1 cellular context compared by ENCODE assay signal in the genomic region with DNA sequence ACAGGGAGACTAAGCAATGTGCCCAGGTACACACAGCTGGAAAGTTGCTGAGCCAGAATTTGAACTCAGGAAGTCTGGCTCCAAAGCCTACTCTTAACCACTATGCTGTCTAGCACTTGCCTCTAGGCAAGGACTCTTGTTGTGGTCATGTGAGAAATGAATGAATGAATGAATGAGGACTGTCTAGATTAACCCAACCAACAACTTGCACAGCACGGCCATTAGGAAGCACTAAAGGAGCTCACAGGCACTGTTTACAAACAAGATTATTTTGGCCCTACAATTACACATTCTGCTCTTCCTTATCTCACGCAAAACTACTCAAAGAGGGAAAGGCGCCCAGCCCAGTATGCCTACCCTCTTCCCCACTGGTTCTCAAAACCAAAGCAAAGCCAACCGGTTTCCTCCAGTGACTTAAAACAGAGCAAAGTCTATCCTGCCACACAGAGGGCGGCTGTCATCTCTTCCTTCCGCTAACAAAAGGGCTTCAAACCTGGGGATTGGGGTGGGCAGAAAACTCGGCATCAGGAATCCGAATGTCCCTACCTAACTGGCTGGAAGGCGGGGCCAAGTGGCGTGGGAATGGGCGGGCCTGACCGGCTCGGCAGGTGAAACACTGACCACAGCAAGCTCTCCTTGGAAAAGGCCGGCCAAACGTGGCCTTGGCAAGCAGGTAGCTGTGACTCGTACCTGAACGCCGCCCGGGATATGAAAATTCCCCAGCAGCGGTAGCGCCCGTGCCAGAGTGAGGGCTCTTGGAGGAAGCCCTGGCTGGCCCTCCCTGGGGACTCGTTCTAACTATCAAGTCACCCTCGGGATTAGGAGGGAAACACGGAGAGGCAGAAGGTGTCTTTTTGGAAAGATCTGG.
TF ChIP-seq lines count a peak whose summit lies in the region.

No MANE protein-coding gene starts in this region.

TF ChIP-seq in HepG2, 621 proteins besides CTCF, POLR2A, EP300 and RAD21 (continued from another document):
- TF ChIP-seq, protein P1, sequence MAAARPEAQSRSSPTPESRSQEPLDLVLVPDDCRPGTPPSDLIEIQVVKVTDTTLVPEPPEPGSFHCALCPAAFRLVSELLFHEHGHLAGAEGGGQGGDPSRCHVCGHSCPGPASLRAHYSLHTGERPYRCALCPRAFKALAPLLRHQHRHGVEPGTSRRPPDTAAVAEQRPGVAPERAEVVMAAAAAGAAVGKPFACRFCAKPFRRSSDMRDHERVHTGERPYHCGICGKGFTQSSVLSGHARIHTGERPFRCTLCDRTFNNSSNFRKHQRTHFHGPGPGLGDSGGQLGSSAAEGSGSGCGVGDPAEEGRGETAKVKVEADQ (CRISPR knock-in tag; IDR thresholded peaks at IDR 0.05; ENCODE audit: borderline replicate concordance): 0 out of 2 replicates have a peak, but pooled peaks have one; percentile 61
- peak; percentile 44 for TF ChIP-seq CBX1 (IDR thresholded peaks at IDR 0.05; ENCODE audit: low read depth)
- 0 out of 2 replicates have a peak, but pooled peaks have one; percentile 51 for TF ChIP-seq ZNF614 (CRISPR knock-in tag; IDR thresholded peaks at IDR 0.05; ENCODE audit: borderline replicate concordance)
- peak; percentile 6; the same call in 1 of the 2 replicates for TF ChIP-seq FOXA3 (CRISPR knock-in tag; IDR thresholded peaks at IDR 0.05)
- TF ChIP-seq SOX5 (CRISPR knock-in tag; IDR thresholded peaks at IDR 0.05; ENCODE audit: borderline replicate concordance): peak; percentile 21; the same call in 1 of the 2 replicates
- TF ChIP-seq THAP11 (CRISPR knock-in tag; IDR thresholded peaks at IDR 0.05): peak; percentile 80; the same call in 1 of the 2 replicates
- no peak for TF ChIP-seq RAD51 (IDR thresholded peaks at IDR 0.05; ENCODE audit: borderline replicate concordance)
- TF ChIP-seq, protein P2, sequence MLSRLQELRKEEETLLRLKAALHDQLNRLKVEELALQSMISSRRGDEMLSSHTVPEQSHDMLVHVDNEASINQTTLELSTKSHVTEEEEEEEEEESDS (CRISPR knock-in tag; IDR thresholded peaks at IDR 0.05; ENCODE audit: borderline replicate concordance): no peak
- TF ChIP-seq, protein P3, sequence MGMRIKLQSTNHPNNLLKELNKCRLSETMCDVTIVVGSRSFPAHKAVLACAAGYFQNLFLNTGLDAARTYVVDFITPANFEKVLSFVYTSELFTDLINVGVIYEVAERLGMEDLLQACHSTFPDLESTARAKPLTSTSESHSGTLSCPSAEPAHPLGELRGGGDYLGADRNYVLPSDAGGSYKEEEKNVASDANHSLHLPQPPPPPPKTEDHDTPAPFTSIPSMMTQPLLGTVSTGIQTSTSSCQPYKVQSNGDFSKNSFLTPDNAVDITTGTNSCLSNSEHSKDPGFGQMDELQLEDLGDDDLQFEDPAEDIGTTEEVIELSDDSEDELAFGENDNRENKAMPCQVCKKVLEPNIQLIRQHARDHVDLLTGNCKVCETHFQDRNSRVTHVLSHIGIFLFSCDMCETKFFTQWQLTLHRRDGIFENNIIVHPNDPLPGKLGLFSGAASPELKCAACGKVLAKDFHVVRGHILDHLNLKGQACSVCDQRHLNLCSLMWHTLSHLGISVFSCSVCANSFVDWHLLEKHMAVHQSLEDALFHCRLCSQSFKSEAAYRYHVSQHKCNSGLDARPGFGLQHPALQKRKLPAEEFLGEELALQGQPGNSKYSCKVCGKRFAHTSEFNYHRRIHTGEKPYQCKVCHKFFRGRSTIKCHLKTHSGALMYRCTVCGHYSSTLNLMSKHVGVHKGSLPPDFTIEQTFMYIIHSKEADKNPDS (CRISPR knock-in tag; IDR thresholded peaks at IDR 0.05): no peak
- no peak for TF ChIP-seq CHD2 (IDR thresholded peaks at IDR 0.05; ENCODE audit: low read depth, low read length)
- TF ChIP-seq, protein P4, sequence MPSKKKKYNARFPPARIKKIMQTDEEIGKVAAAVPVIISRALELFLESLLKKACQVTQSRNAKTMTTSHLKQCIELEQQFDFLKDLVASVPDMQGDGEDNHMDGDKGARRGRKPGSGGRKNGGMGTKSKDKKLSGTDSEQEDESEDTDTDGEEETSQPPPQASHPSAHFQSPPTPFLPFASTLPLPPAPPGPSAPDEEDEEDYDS (CRISPR knock-in tag; IDR thresholded peaks at IDR 0.05): peak; percentile 45; the same call in 1 of the 2 replicates
- peak; percentile 25; the same call in 1 of the 2 replicates for TF ChIP-seq KMT2A (CRISPR knock-in tag; IDR thresholded peaks at IDR 0.05)
- TF ChIP-seq ZNF652 (CRISPR knock-in tag; IDR thresholded peaks at IDR 0.05; ENCODE audit: borderline replicate concordance, low read depth): no peak
- TF ChIP-seq LCORL (IDR thresholded peaks at IDR 0.05): no peak
- peak; percentile 67; the same call in 1 of the 2 replicates for TF ChIP-seq LCORL (CRISPR knock-in tag; IDR thresholded peaks at IDR 0.05)
- TF ChIP-seq ZNF296 (CRISPR knock-in tag; conservative IDR thresholded peaks at IDR 0.05): no peak
- TF ChIP-seq ZSCAN31 (CRISPR knock-in tag; IDR thresholded peaks at IDR 0.05; ENCODE audit: low read depth): no peak; the same call in 1 of the 2 replicates
- TF ChIP-seq, protein P5, sequence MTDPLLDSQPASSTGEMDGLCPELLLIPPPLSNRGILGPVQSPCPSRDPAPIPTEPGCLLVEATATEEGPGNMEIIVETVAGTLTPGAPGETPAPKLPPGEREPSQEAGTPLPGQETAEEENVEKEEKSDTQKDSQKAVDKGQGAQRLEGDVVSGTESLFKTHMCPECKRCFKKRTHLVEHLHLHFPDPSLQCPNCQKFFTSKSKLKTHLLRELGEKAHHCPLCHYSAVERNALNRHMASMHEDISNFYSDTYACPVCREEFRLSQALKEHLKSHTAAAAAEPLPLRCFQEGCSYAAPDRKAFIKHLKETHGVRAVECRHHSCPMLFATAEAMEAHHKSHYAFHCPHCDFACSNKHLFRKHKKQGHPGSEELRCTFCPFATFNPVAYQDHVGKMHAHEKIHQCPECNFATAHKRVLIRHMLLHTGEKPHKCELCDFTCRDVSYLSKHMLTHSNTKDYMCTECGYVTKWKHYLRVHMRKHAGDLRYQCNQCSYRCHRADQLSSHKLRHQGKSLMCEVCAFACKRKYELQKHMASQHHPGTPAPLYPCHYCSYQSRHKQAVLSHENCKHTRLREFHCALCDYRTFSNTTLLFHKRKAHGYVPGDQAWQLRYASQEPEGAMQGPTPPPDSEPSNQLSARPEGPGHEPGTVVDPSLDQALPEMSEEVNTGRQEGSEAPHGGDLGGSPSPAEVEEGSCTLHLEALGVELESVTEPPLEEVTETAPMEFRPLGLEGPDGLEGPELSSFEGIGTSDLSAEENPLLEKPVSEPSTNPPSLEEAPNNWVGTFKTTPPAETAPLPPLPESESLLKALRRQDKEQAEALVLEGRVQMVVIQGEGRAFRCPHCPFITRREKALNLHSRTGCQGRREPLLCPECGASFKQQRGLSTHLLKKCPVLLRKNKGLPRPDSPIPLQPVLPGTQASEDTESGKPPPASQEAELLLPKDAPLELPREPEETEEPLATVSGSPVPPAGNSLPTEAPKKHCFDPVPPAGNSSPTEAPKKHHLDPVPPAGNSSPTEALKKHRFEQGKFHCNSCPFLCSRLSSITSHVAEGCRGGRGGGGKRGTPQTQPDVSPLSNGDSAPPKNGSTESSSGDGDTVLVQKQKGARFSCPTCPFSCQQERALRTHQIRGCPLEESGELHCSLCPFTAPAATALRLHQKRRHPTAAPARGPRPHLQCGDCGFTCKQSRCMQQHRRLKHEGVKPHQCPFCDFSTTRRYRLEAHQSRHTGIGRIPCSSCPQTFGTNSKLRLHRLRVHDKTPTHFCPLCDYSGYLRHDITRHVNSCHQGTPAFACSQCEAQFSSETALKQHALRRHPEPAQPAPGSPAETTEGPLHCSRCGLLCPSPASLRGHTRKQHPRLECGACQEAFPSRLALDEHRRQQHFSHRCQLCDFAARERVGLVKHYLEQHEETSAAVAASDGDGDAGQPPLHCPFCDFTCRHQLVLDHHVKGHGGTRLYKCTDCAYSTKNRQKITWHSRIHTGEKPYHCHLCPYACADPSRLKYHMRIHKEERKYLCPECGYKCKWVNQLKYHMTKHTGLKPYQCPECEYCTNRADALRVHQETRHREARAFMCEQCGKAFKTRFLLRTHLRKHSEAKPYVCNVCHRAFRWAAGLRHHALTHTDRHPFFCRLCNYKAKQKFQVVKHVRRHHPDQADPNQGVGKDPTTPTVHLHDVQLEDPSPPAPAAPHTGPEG (CRISPR knock-in tag; IDR thresholded peaks at IDR 0.05): no peak
- TF ChIP-seq ZFP90 (CRISPR knock-in tag; IDR thresholded peaks at IDR 0.05; ENCODE audit: borderline replicate concordance): peak; percentile 63; the same call in 1 of the 2 replicates
- 0 out of 2 replicates have a peak, but pooled peaks have one; percentile 53 for TF ChIP-seq ZNF205 (CRISPR knock-in tag; IDR thresholded peaks at IDR 0.05)
- TF ChIP-seq CENPX (CRISPR knock-in tag; IDR thresholded peaks at IDR 0.05): no peak
- no peak for TF ChIP-seq KDM1A (CRISPR knock-in tag; IDR thresholded peaks at IDR 0.05)
- TF ChIP-seq ZNF430 (CRISPR knock-in tag; IDR thresholded peaks at IDR 0.05): no peak
- no peak for TF ChIP-seq ZNF839 (CRISPR knock-in tag; IDR thresholded peaks at IDR 0.05; ENCODE audit: borderline replicate concordance)
- TF ChIP-seq ZMYM3 (CRISPR knock-in tag; IDR thresholded peaks at IDR 0.05): no peak
- TF ChIP-seq KLF15 (CRISPR knock-in tag; IDR thresholded peaks at IDR 0.05; ENCODE audit: borderline replicate concordance): no peak
- peak; percentile 43; the same call in 1 of the 2 replicates for TF ChIP-seq ZNF501 (CRISPR knock-in tag; IDR thresholded peaks at IDR 0.05)
- TF ChIP-seq, protein P6, sequence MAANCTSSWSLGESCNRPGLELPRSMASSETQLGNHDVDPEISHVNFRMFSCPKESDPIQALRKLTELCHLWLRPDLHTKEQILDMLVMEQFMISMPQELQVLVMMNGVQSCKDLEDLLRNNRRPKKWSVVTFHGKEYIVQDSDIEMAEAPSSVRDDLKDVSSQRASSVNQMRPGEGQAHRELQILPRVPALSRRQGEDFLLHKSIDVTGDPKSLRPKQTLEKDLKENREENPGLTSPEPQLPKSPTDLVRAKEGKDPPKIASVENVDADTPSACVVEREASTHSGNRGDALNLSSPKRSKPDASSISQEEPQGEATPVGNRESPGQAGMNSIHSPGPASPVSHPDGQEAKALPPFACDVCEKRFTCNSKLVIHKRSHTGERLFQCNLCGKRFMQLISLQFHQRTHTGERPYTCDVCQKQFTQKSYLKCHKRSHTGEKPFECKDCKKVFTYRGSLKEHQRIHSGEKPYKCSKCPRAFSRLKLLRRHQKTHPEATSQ (CRISPR knock-in tag; IDR thresholded peaks at IDR 0.05; ENCODE audit: borderline replicate concordance): no peak
- TF ChIP-seq, protein P7, sequence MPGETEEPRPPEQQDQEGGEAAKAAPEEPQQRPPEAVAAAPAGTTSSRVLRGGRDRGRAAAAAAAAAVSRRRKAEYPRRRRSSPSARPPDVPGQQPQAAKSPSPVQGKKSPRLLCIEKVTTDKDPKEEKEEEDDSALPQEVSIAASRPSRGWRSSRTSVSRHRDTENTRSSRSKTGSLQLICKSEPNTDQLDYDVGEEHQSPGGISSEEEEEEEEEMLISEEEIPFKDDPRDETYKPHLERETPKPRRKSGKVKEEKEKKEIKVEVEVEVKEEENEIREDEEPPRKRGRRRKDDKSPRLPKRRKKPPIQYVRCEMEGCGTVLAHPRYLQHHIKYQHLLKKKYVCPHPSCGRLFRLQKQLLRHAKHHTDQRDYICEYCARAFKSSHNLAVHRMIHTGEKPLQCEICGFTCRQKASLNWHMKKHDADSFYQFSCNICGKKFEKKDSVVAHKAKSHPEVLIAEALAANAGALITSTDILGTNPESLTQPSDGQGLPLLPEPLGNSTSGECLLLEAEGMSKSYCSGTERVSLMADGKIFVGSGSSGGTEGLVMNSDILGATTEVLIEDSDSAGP (CRISPR knock-in tag; IDR thresholded peaks at IDR 0.05; ENCODE audit: borderline replicate concordance): 0 out of 2 replicates have a peak, but pooled peaks have one; percentile 14
- peak; percentile 71; the same call in 1 of the 2 replicates for TF ChIP-seq SP5 (CRISPR knock-in tag; IDR thresholded peaks at IDR 0.05; ENCODE audit: borderline replicate concordance, low read depth)
- no peak for TF ChIP-seq CREB1 (IDR thresholded peaks at IDR 0.05)
- peak; percentile 87 for TF ChIP-seq CREB1 (CRISPR knock-in tag; IDR thresholded peaks at IDR 0.05)
